8 cellular contexts compared by ENCODE assay signal in genomic region chr10:28663576-28664368, GRCh38. TPM values are rescaled to one million over a fixed set of nuclear protein-coding genes. Genes with fewer than 3 reads are reported as not detected.
DNase-seq lines count a peak whose midpoint lies in the region; ATAC-seq and TF ChIP-seq lines count a peak whose summit lies in the region.

No MANE protein-coding gene starts in this region.

- no peak overlapping the region for H3K4me2 ChIP-seq in GM23338

- H3F3A ChIP-seq in GM23338 (replicated peaks; ENCODE audit: low read depth) = no peaks in the 10 kb centered on the region

- H3K9me3 Mint-ChIP-seq in GM23338 = no peaks in the 10 kb centered on the region
- H3K9me3 Mint-ChIP-seq in activated T-helper 17 cell treated with anti-CD3 and anti-CD28 coated beads, Interleukin-2, amount 50 U/mL, for 72 hours = no peaks in the 10 kb centered on the region

- H3K27me3 ChIP-seq in GM23338 (ENCODE audit: insufficient read depth) (peaks cover 25% of the 10 kb centered on the region), tibial artery (peaks cover 3% of the 10 kb centered on the region in 2 donors)

- H3K27ac Mint-ChIP-seq in GM23338 = no peak overlapping the region
- no peak overlapping the region for H3K27ac Mint-ChIP-seq in activated T-helper 17 cell treated with anti-CD3 and anti-CD28 coated beads, Interleukin-2, amount 50 U/mL, for 72 hours

- POLR2A ChIA-PET in RWPE1 (lab: Yijun Ruan, JAX; ENCODE audit: low non-redundant PET) = no interaction called here

- peaks cover 16% of the 10 kb centered on the region for H3K27me3 Mint-ChIP-seq in GM23338 (ENCODE audit: insufficient read depth, low read depth, poor library complexity)
- H3K27me3 Mint-ChIP-seq in activated T-helper 17 cell treated with anti-CD3 and anti-CD28 coated beads, Interleukin-2, amount 50 U/mL, for 72 hours = peaks cover 34% of the 10 kb centered on the region

- no peak overlapping the region for H2AFZ ChIP-seq in GM23338

- in situ Hi-C loops in G401 (cut with HindIII; ENCODE audit: low sequenced_read_pairs) = no loop called here

- H3K27ac ChIP-seq in GM23338 (ENCODE audit: low read depth) (no peak overlapping the region), RWPE1 (no peak overlapping the region), tibial artery (peak overlapping the region; percentile 39 to 53)

- no peaks in the 10 kb centered on the region for H3K9me2 ChIP-seq in GM23338 (ENCODE audit: insufficient read depth)

- DNase-seq in G401 (ENCODE audit: low spot score) (peak; percentile 89), GM23338 (ENCODE audit: low spot score) (peak; percentile 91), LoVo (ENCODE audit: low spot score) (peak; percentile 81), RWPE1 (ENCODE audit: low spot score) (peak; percentile 77), fibroblast of villous mesenchyme (ENCODE audit: low read depth) (peak; percentile 91), nucleus accumbens (lab: John Stamatoyannopoulos, UW) (peak in 52 of 56 donors; percentile 3 to 85 (median 60)), tibial artery (peak; percentile 73 to 88)

- H3K79me2 ChIP-seq in GM23338 (replicated peaks; ENCODE audit: insufficient read depth) = no peaks in the 10 kb centered on the region

- TF ChIP-seq CTCF in GM23338 (conservative IDR thresholded peaks at IDR 0.05; ENCODE audit: low read depth in 2 of 2) (peak; percentile 97 to 99), RWPE1 (conservative IDR thresholded peaks at IDR 0.05; ENCODE audit: low read depth) (peak; percentile 95), fibroblast of villous mesenchyme (IDR thresholded peaks at IDR 0.05; ENCODE audit: insufficient read depth, low read depth, low read length) (peak; percentile 100), tibial artery (IDR thresholded peaks at IDR 0.05) (peak; percentile 95 to 99)

- H3K36me3 ChIP-seq in GM23338 (ENCODE audit: insufficient read depth) (no peaks in the 10 kb centered on the region), tibial artery (no peaks in the 10 kb centered on the region)

- no peaks in the 10 kb centered on the region for H3K4me1 ChIP-seq in GM23338 (ENCODE audit: insufficient read depth)
- peaks cover 0 to 26% (median 11%) of the 10 kb centered on the region in 4 donors for H3K4me1 ChIP-seq in tibial artery

- intact Hi-C loops in tibial artery (cut with DNase I; ENCODE audit: low total_unique reads) = loop anchor here (5.0 kb wide), 1 partner anchor 329 kb away; no protein-coding TSS in a partner anchor

- no peak overlapping the region for H3K4me3 ChIP-seq in GM23338
- H3K4me3 ChIP-seq in fibroblast of villous mesenchyme (ENCODE audit: low read depth, low read length) = no peak overlapping the region
- H3K4me3 ChIP-seq in tibial artery = no peak overlapping the region

- no peaks in the 10 kb centered on the region for H3K9me3 ChIP-seq in tibial artery

- H3K4me3 Mint-ChIP-seq in GM23338 = no peak overlapping the region
- no peak overlapping the region for H3K4me3 Mint-ChIP-seq in activated T-helper 17 cell treated with anti-CD3 and anti-CD28 coated beads, Interleukin-2, amount 50 U/mL, for 72 hours

- H4K20me1 ChIP-seq in GM23338 (replicated peaks; ENCODE audit: insufficient read depth) = no peaks in the 10 kb centered on the region

- CTCF ChIA-PET in RWPE1 (lab: Yijun Ruan, JAX) = interaction anchor here (0.5 to 2.1 kb wide), 28 partner anchors 10 to 960 kb away, joined by 3 to 26 read pairs (median 4); partner anchors contain the start of gene BAMBI

- H3K4me1 Mint-ChIP-seq in GM23338 = peaks cover 3% of the 10 kb centered on the region; the same call in 2 of the 3 replicates
- peaks cover 5% of the 10 kb centered on the region for H3K4me1 Mint-ChIP-seq in activated T-helper 17 cell treated with anti-CD3 and anti-CD28 coated beads, Interleukin-2, amount 50 U/mL, for 72 hours

- ATAC-seq in GM23338 = peak; percentile 70
- peak; percentile 79 for ATAC-seq in activated T-helper 17 cell treated with anti-CD3 and anti-CD28 coated beads, Interleukin-2, amount 50 U/mL, for 72 hours (replicated peaks)

- H3K36me3 Mint-ChIP-seq in GM23338 (ENCODE audit: low read depth) = no peaks in the 10 kb centered on the region
- no peaks in the 10 kb centered on the region for H3K36me3 Mint-ChIP-seq in activated T-helper 17 cell treated with anti-CD3 and anti-CD28 coated beads, Interleukin-2, amount 50 U/mL, for 72 hours (ENCODE audit: low read depth)

TF ChIP-seq in GM23338, 12 proteins besides CTCF, POLR2A, EP300 and RAD21:
- TF ChIP-seq CREB1 (CRISPR knock-in tag; IDR thresholded peaks at IDR 0.05; ENCODE audit: low read depth) (no peak), STAT1 (IDR thresholded peaks at IDR 0.05; ENCODE audit: unreplicated experiment) (no peak), POLR2AphosphoS5 (IDR thresholded peaks at IDR 0.05; ENCODE audit: low read depth) (no peak), JUNB (IDR thresholded peaks at IDR 0.05; ENCODE audit: unreplicated experiment) (no peak), ETS1 (IDR thresholded peaks at IDR 0.05) (no peak), ZNF331 (CRISPR knock-in tag; IDR thresholded peaks at IDR 0.05; ENCODE audit: low read depth) (no peak), EZH2phosphoT487 (IDR thresholded peaks at IDR 0.05; ENCODE audit: unreplicated experiment) (no peak), ZNF462 (CRISPR knock-in tag; IDR thresholded peaks at IDR 0.05) (no peak), NANOG (IDR thresholded peaks at IDR 0.05; ENCODE audit: borderline replicate concordance) (no peak)

RNA-seq across cellular contexts. Expression of gene BAMBI, which starts 13.5 kb away (rescaled TPM):
- 230 and 279 TPM in 2 replicates for total RNA-seq in G401 (2014; rRNA removed; shearing (Covaris generic))
- 37.5 and 39.5 TPM in 2 replicates for total RNA-seq in GM23338 (2014; rRNA removed; shearing (Covaris generic))
- 18.7 and 20.1 TPM in 2 replicates for polyA plus RNA-seq in GM23338 (2016; fragmentation: Nextera tagmentation; extraction: Ambion mirVana)
- total RNA-seq in activated T-helper 17 cell treated with anti-CD3 and anti-CD28 coated beads, Interleukin-2, amount 50 U/mL, for 72 hours = not detected
- total RNA-seq in fibroblast of villous mesenchyme = 25.9 and 62.8 TPM in 2 replicates

Comparison
In these comparisons a context has a peak if more than half of its experiments do, and no peak if none do; other contexts are left out.
1. H3K27ac ChIP-seq: peak in tibial artery (2 of 2); none in GM23338 (single experiment) and RWPE1 (single experiment).
2. RNA of gene BAMBI, which starts 13.5 kb away (total RNA-seq): 230 to 279 TPM in G401, 37.5 to 39.5 TPM in GM23338 and 25.9 to 62.8 TPM in fibroblast of villous mesenchyme; not detected in activated T-helper 17 cell treated with anti-CD3 and anti-CD28 coated beads, Interleukin-2, amount 50 U/mL, for 72 hours; every median in the first group is over 10 times any median in the second.
3. Peak in every context shown above with its lines, with median percentiles within 50 percentile points of each other: DNase-seq and CTCF ChIP-seq.